ENCODE assay signal across 9 cellular contexts in genomic region chr10:71694567-71694968, GRCh38. TPM values are rescaled to one million over a fixed set of nuclear protein-coding genes. Genes with fewer than 3 reads are reported as not detected.
DNase-seq lines count a peak whose midpoint lies in the region; ATAC-seq and TF ChIP-seq lines count a peak whose summit lies in the region.
"Had no signal": no experiment of that assay in that cellular context is flagged by ENCODE, and none has a peak within 500 bp of the region (broad histone marks: within the 10 kb centered on the region; RNA-seq: fewer than 3 reads in every experiment).

No MANE protein-coding gene starts in this region.

- H3K27ac Mint-ChIP-seq in activated naive CD4-positive, alpha-beta T cell treated with anti-CD3 and anti-CD28 coated beads, Interleukin-2, amount 50 U/mL, for 72 hours, result peak overlapping the region; percentile 82 to 83

- no peak overlapping the region for H3K4me3 ChIP-seq in gastrocnemius medialis

- H3K9me3 Mint-ChIP-seq in activated naive CD4-positive, alpha-beta T cell treated with anti-CD3 and anti-CD28 coated beads, Interleukin-2, amount 50 U/mL, for 72 hours, result peaks cover 0 to 5% of the 10 kb centered on the region in 2 donors

- H3K4me1 ChIP-seq in gastrocnemius medialis, result no peaks in the 10 kb centered on the region

- intact Hi-C loops in gastrocnemius medialis (cut with DNase I; ENCODE audit: low total_unique reads), result no loop called here

- peaks cover 0 to 6% of the 10 kb centered on the region in 2 donors for H3K36me3 Mint-ChIP-seq in activated naive CD4-positive, alpha-beta T cell treated with anti-CD3 and anti-CD28 coated beads, Interleukin-2, amount 50 U/mL, for 72 hours

- H3K9me3 ChIP-seq in gastrocnemius medialis, result no peaks in the 10 kb centered on the region

- in situ Hi-C loops in gastrocnemius medialis (cut with MboI; ENCODE audit: low sequenced_read_pairs in 4 of 4), result no loop called here

- DNase-seq in Kasumi-1 (lab: John Stamatoyannopoulos, UW) (peak; percentile 97 to 99), gastrocnemius medialis (peak; percentile 19 to 35), NCI-H2029 (lab: John Stamatoyannopoulos, UW) (no peak), NCI-H510A treated with DMSO at 0.1 percent for 48 hours (lab: John Stamatoyannopoulos, UW) (no peak)
- DNase-seq in activated naive CD4-positive, alpha-beta T cell treated with anti-CD3 and anti-CD28 coated beads, Interleukin-2, amount 50 U/mL, for 72 hours (ENCODE audit: low spot score in 2 of 2), result no peak
- no peak for DNase-seq in effector CD4-positive, alpha-beta T cell

- H3K27ac ChIP-seq in gastrocnemius medialis, result peak overlapping the region in 3 of 4 donors; percentile 49 to 66 (median 58)

- TF ChIP-seq CTCF in gastrocnemius medialis (IDR thresholded peaks at IDR 0.05 in 4 of 5, conservative IDR thresholded peaks at IDR 0.05 in 1 of 5), result no peak

- no peaks in the 10 kb centered on the region for H3K27me3 ChIP-seq in gastrocnemius medialis

- ATAC-seq in GM18508 (IDR thresholded peaks at IDR 0.05; ENCODE audit: insufficient read depth, unreplicated experiment), result peak; percentile 54
- ATAC-seq in GM21825 (IDR thresholded peaks at IDR 0.05; ENCODE audit: unreplicated experiment), result peak; percentile 82
- ATAC-seq in activated naive CD4-positive, alpha-beta T cell treated with anti-CD3 and anti-CD28 coated beads, Interleukin-2, amount 50 U/mL, for 72 hours, result peak; percentile 44 to 51
- ATAC-seq in gastrocnemius medialis, result peak; percentile 22 to 27

- TF ChIP-seq POLR2A in gastrocnemius medialis (IDR thresholded peaks at IDR 0.05), result no peak

- no peaks in the 10 kb centered on the region for H3K36me3 ChIP-seq in gastrocnemius medialis

RNA-seq across cellular contexts. Expression of gene C10orf105, which starts 25.0 kb away (rescaled TPM):
- under 1 TPM; 0.45 to 0.68 TPM for total RNA-seq in activated naive CD4-positive, alpha-beta T cell treated with anti-CD3 and anti-CD28 coated beads, Interleukin-2, amount 50 U/mL, for 72 hours
- total RNA-seq in gastrocnemius medialis, result not detected
- total RNA-seq: astrocyte had no signal

Comparison
In these comparisons a context has a peak if more than half of its experiments do, and no peak if none do; other contexts are left out.
1. ATAC-seq: peak in every context shown above with its lines; median percentile 82 in GM21825; 54 in GM18508; 48 in activated naive CD4-positive, alpha-beta T cell treated with anti-CD3 and anti-CD28 coated beads, Interleukin-2, amount 50 U/mL, for 72 hours; 24 in gastrocnemius medialis.
2. DNase-seq: peak in Kasumi-1 (2 of 2) and gastrocnemius medialis (2 of 2); none in activated naive CD4-positive, alpha-beta T cell treated with anti-CD3 and anti-CD28 coated beads, Interleukin-2, amount 50 U/mL, for 72 hours (0 of 2), NCI-H2029 (single experiment), effector CD4-positive, alpha-beta T cell (single experiment) and NCI-H510A treated with DMSO at 0.1 percent for 48 hours (single experiment).